In the genomic region with DNA sequence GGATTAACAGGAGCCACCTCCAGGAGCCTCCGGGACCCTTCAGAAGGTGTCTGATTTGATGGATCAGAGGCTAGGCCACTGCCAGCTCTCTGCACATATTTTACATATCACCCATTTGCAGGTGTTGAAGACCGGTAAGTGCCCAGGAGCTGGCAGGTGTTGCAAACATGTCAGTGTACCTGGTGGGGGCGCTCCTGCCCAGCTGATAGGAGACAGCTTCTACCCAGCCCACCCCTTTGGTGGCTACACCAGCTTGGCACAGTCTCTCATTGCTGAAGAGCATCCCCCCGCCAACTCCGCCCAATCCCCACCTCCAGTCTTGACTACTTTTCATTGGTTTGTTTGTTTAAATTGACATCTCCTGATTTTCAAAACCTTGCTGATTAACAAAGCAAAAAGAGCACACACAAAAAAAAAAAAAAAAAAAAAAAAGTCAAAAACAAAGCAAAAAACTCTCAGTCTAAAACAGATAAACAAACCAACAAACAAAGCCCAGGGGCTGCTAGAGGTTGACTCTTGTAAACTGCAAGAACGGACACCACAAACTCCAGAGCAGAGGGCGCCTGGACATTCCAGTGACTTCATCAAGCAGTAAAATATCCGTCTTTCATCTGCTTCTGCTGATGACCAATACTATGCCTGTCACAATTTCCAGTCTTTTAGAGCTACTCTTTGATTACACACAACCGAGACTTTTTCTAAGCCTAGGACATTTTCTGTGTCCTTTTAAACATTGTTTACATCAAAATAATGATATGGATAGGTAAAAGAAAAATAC, we compare ENCODE assay signal across 9 cellular contexts.
A peak's percentile ranks its signal among the peaks of the same experiment; 100 is the strongest.
DNase-seq lines count a peak whose midpoint lies in the region; ATAC-seq and TF ChIP-seq lines count a peak whose summit lies in the region.
"Had no signal": no experiment of that assay in that cellular context is flagged by ENCODE, and none has a peak within 500 bp of the region (broad histone marks: within the 10 kb centered on the region; RNA-seq: fewer than 3 reads in every experiment).

No MANE protein-coding gene starts in this region.

- H3K9me2 ChIP-seq in Loucy (replicated peaks; ENCODE audit: low read depth, low read length), result no peaks in the 10 kb centered on the region

- H3K9me3 ChIP-seq in Loucy (ENCODE audit: insufficient read depth, low read depth, low read length), result no peaks in the 10 kb centered on the region
- H3K9me3 ChIP-seq: A549 had no signal

- no peaks in the 10 kb centered on the region for H3K4me1 ChIP-seq in Loucy (ENCODE audit: insufficient read depth, low read length, poor library complexity, severe bottlenecking)
- H3K4me1 ChIP-seq: A549 had no signal

- no peak overlapping the region for H3K27ac Mint-ChIP-seq in neural crest cell (ENCODE audit: unreplicated experiment)

- no peaks in the 10 kb centered on the region for H3K27me3 ChIP-seq in Loucy (ENCODE audit: insufficient read depth, low read length, poor library complexity, severe bottlenecking)

- H3F3A ChIP-seq in Loucy (ENCODE audit: low read depth), result no peaks in the 10 kb centered on the region

- no peak overlapping the region for H2AFZ ChIP-seq in Loucy (ENCODE audit: low read length)

- no peak overlapping the region for H3K9ac ChIP-seq in Loucy (ENCODE audit: low read depth, low read length, poor library complexity, severe bottlenecking)

- no peak for ATAC-seq in GM19035 (IDR thresholded peaks at IDR 0.05; ENCODE audit: unreplicated experiment)
- no peak for ATAC-seq in activated CD4-positive, CD25-positive, alpha-beta regulatory T cell treated with anti-CD3 and anti-CD28 coated beads, Interleukin-2, amount 50 U/mL, for 24 hours
- ATAC-seq: A549 had no signal

- H3K27me3 Mint-ChIP-seq in neural crest cell (ENCODE audit: low read depth), result no peaks in the 10 kb centered on the region

- no peaks in the 10 kb centered on the region for H3K36me3 ChIP-seq in Loucy (ENCODE audit: insufficient read depth, low read length)

- no peak overlapping the region for H3K4me3 Mint-ChIP-seq in neural crest cell

- no peaks in the 10 kb centered on the region for H3K9me3 Mint-ChIP-seq in neural crest cell

- no peaks in the 10 kb centered on the region for H4K20me1 ChIP-seq in Loucy (ENCODE audit: insufficient read depth, low read length, poor library complexity, severe bottlenecking)

- no peak overlapping the region for H3K4me2 ChIP-seq in Loucy (ENCODE audit: low read depth, low read length, poor library complexity, severe bottlenecking)
- H3K4me2 ChIP-seq: A549 had no signal

- TF ChIP-seq CTCF in Loucy (conservative IDR thresholded peaks at IDR 0.05; ENCODE audit: low read length) (peak; percentile 50), neural crest cell (conservative IDR thresholded peaks at IDR 0.05) (peak; percentile 53)

- no peaks in the 10 kb centered on the region for H3K4me1 Mint-ChIP-seq in neural crest cell

- no peaks in the 10 kb centered on the region for H3K36me3 Mint-ChIP-seq in neural crest cell (ENCODE audit: low read depth)

- peak; percentile 37 for DNase-seq in NCI-H1105 treated with DMSO at 0.1 percent for 48 hours (lab: John Stamatoyannopoulos, UW)
- no peak for DNase-seq in NCI-H1105 (lab: John Stamatoyannopoulos, UW)
- DNase-seq in cerebellar cortex (ENCODE audit: low spot score), result peak; percentile 7
- no peak for DNase-seq in neural crest cell (ENCODE audit: low read depth, low spot score)
- no peak for DNase-seq in NCI-H146 treated with DMSO at 0.1 percent for 48 hours (lab: John Stamatoyannopoulos, UW; ENCODE audit: unreplicated experiment)

- no peaks in the 10 kb centered on the region for H3K79me2 ChIP-seq in Loucy (ENCODE audit: insufficient read depth, low read length)

- H3K4me3 ChIP-seq in Loucy (ENCODE audit: low read length, poor library complexity, severe bottlenecking), result no peak overlapping the region
- H3K4me3 ChIP-seq: A549 had no signal

Comparison
In these comparisons a context has a peak if more than half of its experiments do, and no peak if none do; other contexts are left out.
1. DNase-seq: peak in NCI-H1105 treated with DMSO at 0.1 percent for 48 hours (single experiment) and cerebellar cortex (single experiment); none in NCI-H1105 (single experiment), neural crest cell (single experiment) and NCI-H146 treated with DMSO at 0.1 percent for 48 hours (single experiment).